In the genomic region with DNA sequence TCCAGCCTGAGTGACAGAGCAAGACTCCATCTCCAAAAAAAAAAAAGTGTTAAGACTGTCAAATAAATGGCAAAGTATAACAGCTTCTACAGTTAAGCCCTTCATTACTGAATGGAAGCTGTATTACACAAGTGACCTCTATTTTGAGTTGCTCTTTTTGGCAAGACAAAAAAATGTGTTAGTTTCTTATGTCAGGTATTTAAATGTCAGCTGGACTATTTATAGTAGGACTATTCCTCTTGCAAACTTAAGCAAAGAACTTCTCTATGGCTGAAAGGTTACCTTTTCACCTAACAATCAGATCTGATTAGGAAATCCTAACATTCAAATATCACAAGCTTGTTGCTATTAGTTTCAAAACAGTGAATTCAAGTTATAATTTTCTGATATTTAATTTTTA, we compare ENCODE assay signal across 34 cellular contexts. TPM values are rescaled to one million over a fixed set of nuclear protein-coding genes. Genes with fewer than 3 reads are reported as not detected.
DNase-seq lines count a peak whose midpoint lies in the region; ATAC-seq and TF ChIP-seq lines count a peak whose summit lies in the region.
"Had no signal": no experiment of that assay in that cellular context is flagged by ENCODE, and none has a peak within 500 bp of the region (broad histone marks: within the 10 kb centered on the region; RNA-seq: fewer than 3 reads in every experiment).

No MANE protein-coding gene starts in this region.

- no peaks in the 10 kb centered on the region for H3K27me3 Mint-ChIP-seq in activated CD8-positive, alpha-beta T cell treated with anti-CD3 and anti-CD28 coated beads for 36 hours
- H3K27me3 Mint-ChIP-seq: effector memory CD8-positive, alpha-beta T cell; naive thymus-derived CD8-positive, alpha-beta T cell; stimulated activated naive CD8-positive, alpha-beta T cell treated with anti-CD3 and anti-CD28 coated beads, Interleukin-15, amount 100 ng/mL, for 72 hours had no signal

- H3K9me3 Mint-ChIP-seq in activated CD8-positive, alpha-beta T cell treated with anti-CD3 and anti-CD28 coated beads for 36 hours: no peaks in the 10 kb centered on the region
- H3K9me3 Mint-ChIP-seq: activated T-cell treated with anti-CD3 and anti-CD28 coated beads, Interleukin-2, amount 50 U/mL, for 4 hours; effector memory CD8-positive, alpha-beta T cell; H9; immature natural killer cell; mesothelial cell of epicardium; naive thymus-derived CD8-positive, alpha-beta T cell; stimulated activated naive CD8-positive, alpha-beta T cell treated with anti-CD3 and anti-CD28 coated beads, Interleukin-15, amount 100 ng/mL, for 72 hours had no signal

- no peak overlapping the region for H3K27ac Mint-ChIP-seq in activated CD8-positive, alpha-beta T cell treated with anti-CD3 and anti-CD28 coated beads for 36 hours
- H3K27ac Mint-ChIP-seq: H9; mesothelial cell of epicardium; stimulated activated naive CD8-positive, alpha-beta T cell treated with anti-CD3 and anti-CD28 coated beads, Interleukin-15, amount 100 ng/mL, for 72 hours had no signal

- H3K9ac ChIP-seq in adipocyte (ENCODE audit: low read length): no peak overlapping the region
- H3K9ac ChIP-seq in subcutaneous abdominal adipose tissue (ENCODE audit: low read length in 5 of 5): no peak overlapping the region
- H3K9ac ChIP-seq: BLaER1 treated with 17β-estradiol and CSF1 and Interleukin-3, amounts not matched to agents 10 nM and 100 nM had no signal

- POLR2A ChIA-PET in activated CD8-positive, alpha-beta T cell treated with anti-CD3 and anti-CD28 coated beads for 36 hours (lab: Charles Lee): interaction anchor here (1.2 to 5.9 kb wide), 3 partner anchors 10 to 15 kb away, joined by 4 to 42 read pairs (median 5); no protein-coding TSS in a partner anchor

- H3K27ac ChIP-seq in lower lobe of right lung: peak overlapping the region; percentile 37
- H3K27ac ChIP-seq in subcutaneous abdominal adipose tissue (ENCODE audit: low read depth, low read length): peak overlapping the region; percentile 63
- H3K27ac ChIP-seq: BLaER1 treated with 17β-estradiol and CSF1 and Interleukin-3, amounts not matched to agents 10 nM and 100 nM; breast epithelium; coronary artery; foreskin keratinocyte; WERI-Rb-1 had no signal

- peaks cover 32% of the 10 kb centered on the region for H3K36me3 Mint-ChIP-seq in activated CD8-positive, alpha-beta T cell treated with anti-CD3 and anti-CD28 coated beads for 36 hours (ENCODE audit: low read depth)

- peak; percentile 33 for DNase-seq in adipocyte (ENCODE audit: low read depth)
- DNase-seq in Right ventricle myocardium superior: no peak
- DNase-seq in lower lobe of right lung: no peak
- DNase-seq in activated CD8-positive, alpha-beta T cell treated with anti-CD3 and anti-CD28 coated beads for 36 hours: no peak
- DNase-seq in foreskin fibroblast: no peak
- DNase-seq: activated CD4-positive, alpha-beta T cell treated with anti-CD3 and anti-CD28 coated beads for 48 hours; activated naive CD4-positive, alpha-beta T cell; activated T-cell treated with anti-CD3 and anti-CD28 coated beads, Interleukin-2, amount 50 U/mL, for 4 hours; amygdala; COR-L47; DMS53; effector memory CD8-positive, alpha-beta T cell; foreskin keratinocyte; H9; hypothalamus; immature natural killer cell; left colon; naive thymus-derived CD8-positive, alpha-beta T cell; NCI-H1092 treated with DMSO at 0.1 percent for 48 hours; NCI-H187; NCI-H2171; NCI-H510A; NK-92 treated with Interleukin-12 subunit alpha and Interleukin-12 subunit beta, amount 100 ng/mL, for 24 hours; PC-3; SHP77; stimulated activated naive CD8-positive, alpha-beta T cell treated with anti-CD3 and anti-CD28 coated beads, Interleukin-15, amount 100 ng/mL, for 72 hours; WERI-Rb-1 had no signal

- H3K4me1 ChIP-seq in adipocyte (ENCODE audit: control insufficient read depth, insufficient read depth, low read length) (peaks cover 41% of the 10 kb centered on the region), lower lobe of right lung (peaks cover 53% of the 10 kb centered on the region), subcutaneous abdominal adipose tissue (ENCODE audit: control insufficient read depth in 5 of 5, insufficient read depth in 5 of 5, low read length in 5 of 5) (peaks cover 0 to 23% (median 16%) of the 10 kb centered on the region in 5 donors)
- H3K4me1 ChIP-seq: breast epithelium had no signal

- H3K4me3 ChIP-seq in adipocyte (ENCODE audit: low read length) (no peak overlapping the region), lower lobe of right lung (no peak overlapping the region), subcutaneous abdominal adipose tissue (ENCODE audit: low read depth in 1 of 5, low read length in 5 of 5) (no peak overlapping the region), foreskin fibroblast (ENCODE audit: low read depth in 1 of 2, low read length in 2 of 2) (no peak overlapping the region)
- H3K4me3 ChIP-seq: BLaER1 treated with 17β-estradiol and CSF1 and Interleukin-3, amounts not matched to agents 10 nM and 100 nM; breast epithelium; coronary artery; tibial nerve had no signal

- H3K4me1 Mint-ChIP-seq in activated CD8-positive, alpha-beta T cell treated with anti-CD3 and anti-CD28 coated beads for 36 hours (ENCODE audit: low read depth): peaks cover 48% of the 10 kb centered on the region

- no peak for TF ChIP-seq CTCF in lower lobe of right lung (IDR thresholded peaks at IDR 0.05)
- TF ChIP-seq CTCF in activated CD8-positive, alpha-beta T cell treated with anti-CD3 and anti-CD28 coated beads for 36 hours (IDR thresholded peaks at IDR 0.05): no peak
- TF ChIP-seq CTCF in foreskin fibroblast (IDR thresholded peaks at IDR 0.05; ENCODE audit: low read depth, low read length): no peak

- no peaks in the 10 kb centered on the region for H3K9me3 ChIP-seq in adipocyte (ENCODE audit: control insufficient read depth, low read length)
- no peaks in the 10 kb centered on the region for H3K9me3 ChIP-seq in lower lobe of right lung
- H3K9me3 ChIP-seq in subcutaneous abdominal adipose tissue (ENCODE audit: control insufficient read depth in 5 of 5, low read length in 5 of 5): no peaks in the 10 kb centered on the region
- H3K9me3 ChIP-seq: BLaER1 treated with 17β-estradiol and CSF1 and Interleukin-3, amounts not matched to agents 10 nM and 100 nM; breast epithelium; tibial nerve had no signal

- CTCF ChIA-PET in activated CD8-positive, alpha-beta T cell treated with anti-CD3 and anti-CD28 coated beads for 36 hours (lab: Charles Lee): interaction anchor here (0.8 to 5.3 kb wide), 8 partner anchors 15 to 121 kb away, joined by 3 to 57 read pairs (median 3); no protein-coding TSS in a partner anchor

- peaks cover 22% of the 10 kb centered on the region for H3K36me3 ChIP-seq in adipocyte (ENCODE audit: control insufficient read depth, insufficient read depth, low read length, severe bottlenecking)
- H3K36me3 ChIP-seq in lower lobe of right lung: peaks cover 20% of the 10 kb centered on the region
- H3K36me3 ChIP-seq in subcutaneous abdominal adipose tissue (ENCODE audit: control insufficient read depth in 5 of 5, insufficient read depth in 5 of 5, low read length in 5 of 5): peaks cover 7 to 15% (median 8%) of the 10 kb centered on the region in 5 donors
- H3K36me3 ChIP-seq: breast epithelium had no signal

- intact Hi-C loops in Right ventricle myocardium superior (cut with DNase I): no loop called here
- intact Hi-C loops in lower lobe of right lung (cut with DNase I): no loop called here
- intact Hi-C loops in activated CD8-positive, alpha-beta T cell treated with anti-CD3 and anti-CD28 coated beads for 36 hours (cut with micrococcal nuclease): no loop called here

- no peak overlapping the region for H3K4me3 Mint-ChIP-seq in activated CD8-positive, alpha-beta T cell treated with anti-CD3 and anti-CD28 coated beads for 36 hours
- H3K4me3 Mint-ChIP-seq: activated T-cell treated with anti-CD3 and anti-CD28 coated beads, Interleukin-2, amount 50 U/mL, for 4 hours; H9; mesothelial cell of epicardium; naive thymus-derived CD8-positive, alpha-beta T cell; stimulated activated naive CD8-positive, alpha-beta T cell treated with anti-CD3 and anti-CD28 coated beads, Interleukin-15, amount 100 ng/mL, for 72 hours had no signal

- H3K27me3 ChIP-seq in adipocyte (replicated peaks; ENCODE audit: control insufficient read depth, insufficient read depth, low read length) (no peaks in the 10 kb centered on the region), lower lobe of right lung (ENCODE audit: low read depth) (no peaks in the 10 kb centered on the region), subcutaneous abdominal adipose tissue (ENCODE audit: control insufficient read depth in 5 of 5, insufficient read depth in 4 of 5, low read length in 5 of 5) (no peaks in the 10 kb centered on the region)
- H3K27me3 ChIP-seq: BLaER1 treated with 17β-estradiol and CSF1 and Interleukin-3, amounts not matched to agents 10 nM and 100 nM; breast epithelium; foreskin keratinocyte; tibial nerve had no signal

- ATAC-seq in Right ventricle myocardium superior (ENCODE audit: poor library complexity): peak; percentile 65
- peak in 1 of 2 donors; percentile 51 for ATAC-seq in lower lobe of right lung
- ATAC-seq in activated CD8-positive, alpha-beta T cell treated with anti-CD3 and anti-CD28 coated beads for 36 hours: no peak
- no peak for ATAC-seq in GM21447 (IDR thresholded peaks at IDR 0.05; ENCODE audit: unreplicated experiment)
- ATAC-seq: activated T-cell treated with anti-CD3 and anti-CD28 coated beads, Interleukin-2, amount 50 U/mL, for 4 hours; effector memory CD8-positive, alpha-beta T cell; foreskin keratinocyte; left colon; naive thymus-derived CD8-positive, alpha-beta T cell; PC-3; stimulated activated naive CD8-positive, alpha-beta T cell treated with anti-CD3 and anti-CD28 coated beads, Interleukin-15, amount 100 ng/mL, for 72 hours had no signal

RNA-seq across cellular contexts. Expression of a gene that starts 12.4 kb away (rescaled TPM):
- total RNA-seq in Right ventricle myocardium superior: 77.8 TPM
- total RNA-seq in lower lobe of right lung: 83.4 TPM
- 100 to 1,000 TPM; 112 to 151 TPM for total RNA-seq in activated CD8-positive, alpha-beta T cell treated with anti-CD3 and anti-CD28 coated beads for 36 hours

RNA-seq across cellular contexts. Expression of a gene that starts 53.0 kb away (rescaled TPM):
- total RNA-seq in Right ventricle myocardium superior (25.9 TPM), lower lobe of right lung (27.8 TPM)
- 10 to 100 TPM; 16.0 to 17.3 TPM for total RNA-seq in activated CD8-positive, alpha-beta T cell treated with anti-CD3 and anti-CD28 coated beads for 36 hours
